28 cellular contexts compared by ENCODE assay signal in the genomic region with DNA sequence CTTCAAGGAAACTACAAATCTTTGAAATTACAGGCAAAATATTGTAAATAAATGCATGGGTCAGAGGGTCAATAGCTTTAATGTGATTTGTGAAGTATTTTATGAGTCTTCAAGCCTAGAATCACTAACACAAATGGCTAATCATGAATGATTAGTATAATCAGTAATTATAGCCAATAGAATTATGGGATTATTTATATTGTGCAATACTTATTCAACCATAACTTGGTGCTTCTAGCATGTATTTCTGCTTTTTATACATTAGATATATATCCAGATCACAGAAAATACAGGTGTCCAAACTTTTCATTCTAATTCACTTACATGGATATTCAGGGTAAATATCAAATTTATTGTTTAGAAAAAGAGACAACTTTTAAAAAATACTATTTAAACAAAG. TPM values are rescaled to one million over a fixed set of nuclear protein-coding genes. Genes with fewer than 3 reads are reported as not detected.
"Had no signal": no experiment of that assay in that cellular context is flagged by ENCODE, and none has a peak within 500 bp of the region (broad histone marks: within the 10 kb centered on the region; RNA-seq: fewer than 3 reads in every experiment).

No MANE protein-coding gene starts in this region.

- H3K4me1 ChIP-seq: stomach, suprapubic skin, testis, thyroid gland, tibial artery, transverse colon, upper lobe of left lung, upper lobe of right lung, uterus, vagina had no signal

- H3K4me3 ChIP-seq: stomach, suprapubic skin, testis, thoracic aorta, thyroid gland, tibial artery, tibial nerve, transverse colon, upper lobe of left lung, upper lobe of right lung, uterus, vagina had no signal

- H3K27me3 ChIP-seq: stomach, suprapubic skin, testis, thyroid gland, tibial artery, tibial nerve, transverse colon, upper lobe of left lung, upper lobe of right lung, uterus, vagina had no signal

- H3K9me3 ChIP-seq: stomach, suprapubic skin, testis, thoracic aorta, thyroid gland, tibial artery, tibial nerve, transverse colon, upper lobe of left lung, upper lobe of right lung, uterus, vagina had no signal

- H3K36me3 ChIP-seq: stomach, suprapubic skin, thoracic aorta, thyroid gland, tibial artery, tibial nerve, transverse colon, upper lobe of left lung, upper lobe of right lung, uterus, vagina had no signal

- ATAC-seq: stimulated activated effector memory CD8-positive, alpha-beta T cell treated with anti-CD3 and anti-CD28 coated beads, Interleukin-12 subunit alpha, Interleukin-12 subunit beta, amount 100 ng/mL, for 72 hours; stimulated activated memory B cell treated with anti-CD40 and anti-IgM and Interleukin-4, amounts not matched to agents 10 μg/mL and 1 μg/mL and 100 μg/mL, for 72 hours; stimulated activated naive B cell treated with anti-CD40 and anti-IgM and Interleukin-4, amounts not matched to agents 10 μg/mL and 1 μg/mL and 100 μg/mL, for 72 hours; stimulated activated naive CD8-positive, alpha-beta T cell treated with anti-CD3 and anti-CD28 coated beads, Interleukin-15, amount 100 ng/mL, for 72 hours; stimulated activated naive CD8-positive, alpha-beta T cell treated with anti-CD3 and anti-CD28 coated beads, Interleukin-15, Interleukin-2, amounts not matched to agents 100 U/mL and 50 U/mL, for 24 hours; upper lobe of right lung had no signal

- FAIRE-seq: urothelium cell line had no signal

- DNase-seq: stimulated activated CD4-positive, alpha-beta T cell treated with anti-CD3 and anti-CD28 coated beads, Interleukin-2, amount 100 ng/mL, for 48 hours; stimulated activated CD4-positive, alpha-beta T cell treated with anti-CD3 and anti-CD28 coated beads, Interleukin-4, amount 100 ng/mL, for 1 hour; stimulated activated CD4-positive, alpha-beta T cell treated with anti-CD3 and anti-CD28 coated beads, Interleukin-4, amount 100 ng/mL, for 24 hours; stimulated activated CD4-positive, alpha-beta T cell treated with anti-CD3 and anti-CD28 coated beads, Interleukin-4, amount 100 ng/mL, for 4 hours; stimulated activated CD8-positive, alpha-beta memory T cell treated with anti-CD3 and anti-CD28 coated beads, Interleukin-4, amount 100 ng/mL, for 48 hours; stimulated activated naive B cell treated with anti-CD40 and anti-IgM and Interleukin-4, amounts not matched to agents 10 μg/mL and 1 μg/mL and 100 μg/mL, for 72 hours; stimulated activated naive CD4-positive, alpha-beta T cell; stimulated activated naive CD4-positive, alpha-beta T cell treated with Interleukin-2 at 50 U/mL for 16 hours; stimulated activated naive CD8-positive, alpha-beta T cell treated with anti-CD3 and anti-CD28 coated beads, Interleukin-15, amount 100 ng/mL, for 72 hours; stimulated activated naive CD8-positive, alpha-beta T cell treated with anti-CD3 and anti-CD28 coated beads, Interleukin-15, Interleukin-2, amounts not matched to agents 100 U/mL and 50 U/mL, for 24 hours; stomach; substantia nigra; testis; thyroid gland; tibial artery; transverse colon; trophoblast cell; upper lobe of left lung; upper lobe of right lung; uterus had no signal

- H3K27ac ChIP-seq: stomach, suprapubic skin, testis, thoracic aorta, thyroid gland, tibial artery, tibial nerve, transverse colon, upper lobe of left lung, upper lobe of right lung, uterus, vagina had no signal

RNA-seq across cellular contexts. Expression of gene HCN1, which starts 12.1 kb away (rescaled TPM):
- total RNA-seq: ureter, vagina had no signal
